ENCODE assay signal across 1 cellular context in genomic region chr9:1120500-1120899, GRCh38.
TF ChIP-seq lines count a peak whose summit lies in the region.

No MANE protein-coding gene starts in this region.

TF ChIP-seq in GM12878, 131 proteins besides CTCF, POLR2A, EP300 and RAD21 (continued from another document):
- TF ChIP-seq PBX3 (IDR thresholded peaks at IDR 0.05; ENCODE audit: insufficient replicate concordance, low read depth, low read length) (no peak), ZNF24 (IDR thresholded peaks at IDR 0.05) (peak; percentile 49; the same call in 1 of the 2 replicates), KDM1A (IDR thresholded peaks at IDR 0.05; ENCODE audit: borderline replicate concordance) (no peak), BCLAF1 (IDR thresholded peaks at IDR 0.05) (no peak)
